Comparison of ENCODE assay signal across 9 cellular contexts in genomic region chr16:12147681-12148479, GRCh38.
A peak's percentile ranks its signal among the peaks of the same experiment; 100 is the strongest.
DNase-seq lines count a peak whose midpoint lies in the region; ATAC-seq and TF ChIP-seq lines count a peak whose summit lies in the region.
"Had no signal": no experiment of that assay in that cellular context is flagged by ENCODE, and none has a peak within 500 bp of the region (broad histone marks: within the 10 kb centered on the region; RNA-seq: fewer than 3 reads in every experiment).

No MANE protein-coding gene starts in this region.

- H3K27ac ChIP-seq in BLaER1 (peak overlapping the region; percentile 92), HUES64 (ENCODE audit: low read depth, low read length) (peak overlapping the region; percentile 84), iPS-20b (ENCODE audit: low read length) (no peak overlapping the region), gastroesophageal sphincter (no peak overlapping the region)

- H3K27me3 ChIP-seq in BLaER1 (no peaks in the 10 kb centered on the region), HUES64 (ENCODE audit: insufficient read depth, low read length) (peaks cover 11% of the 10 kb centered on the region; the same call in 1 of the 2 replicates), iPS-20b (ENCODE audit: insufficient read depth, low read length) (no peaks in the 10 kb centered on the region; the same call in 1 of the 2 replicates), gastroesophageal sphincter (no peaks in the 10 kb centered on the region)

- no peaks in the 10 kb centered on the region for H3K9me3 ChIP-seq in BLaER1
- H3K9me3 ChIP-seq in HUES64 (ENCODE audit: insufficient read depth, low read depth, low read length), result no peaks in the 10 kb centered on the region
- H3K9me3 ChIP-seq in T-helper 17 cell (ENCODE audit: control insufficient read depth, low read length, poor library complexity, severe bottlenecking), result no peaks in the 10 kb centered on the region
- no peaks in the 10 kb centered on the region for H3K9me3 ChIP-seq in iPS-20b (ENCODE audit: insufficient read depth, low read depth, low read length)
- H3K9me3 ChIP-seq in gastroesophageal sphincter, result no peaks in the 10 kb centered on the region

- 29% methylated on average over 14 of the region's 14 CpGs for WGBS in HUES64
- 63 to 65% methylated on average over 13 of the region's 14 CpGs for WGBS in gastroesophageal sphincter (ENCODE audit: low coverage in 1 of 2), 2 donors

- no peak for TF ChIP-seq POLR2A in gastroesophageal sphincter (IDR thresholded peaks at IDR 0.05)

- no peaks in the 10 kb centered on the region for H4K20me1 ChIP-seq in BLaER1

- H3K4me3 ChIP-seq in BLaER1 (peak overlapping the region; percentile 51), HUES64 (ENCODE audit: low read length) (peak overlapping the region; percentile 33), iPS-20b (ENCODE audit: low read length) (peak overlapping the region; percentile 2; the same call in 1 of the 2 replicates), gastroesophageal sphincter (no peak overlapping the region)

- peak overlapping the region; percentile 21 for H3K4me3 Mint-ChIP-seq in T-helper 17 cell
- H3K4me3 Mint-ChIP-seq: dendritic cell treated with granulocyte-macrophage colony-stimulating factor and Interleukin-4, amounts not matched to agents 40 ng/mL and 50 ng/mL, for 4 days had no signal

- H3K27me3 Mint-ChIP-seq in T-helper 17 cell, result no peaks in the 10 kb centered on the region
- H3K27me3 Mint-ChIP-seq: dendritic cell treated with granulocyte-macrophage colony-stimulating factor and Interleukin-4, amounts not matched to agents 40 ng/mL and 50 ng/mL, for 4 days had no signal

- peaks cover 5% of the 10 kb centered on the region for H3K36me3 Mint-ChIP-seq in T-helper 17 cell (ENCODE audit: low read depth)

- TF ChIP-seq CTCF in gastroesophageal sphincter (IDR thresholded peaks at IDR 0.05), result no peak

- H3K4me1 Mint-ChIP-seq in T-helper 17 cell, result peaks cover 14% of the 10 kb centered on the region

- no peak for TF ChIP-seq EP300 in gastroesophageal sphincter (IDR thresholded peaks at IDR 0.05)

- H3K4me1 ChIP-seq in BLaER1, result peaks cover 97% of the 10 kb centered on the region
- H3K4me1 ChIP-seq in HUES64 (ENCODE audit: insufficient read depth, low read length), result peaks cover 20% of the 10 kb centered on the region
- H3K4me1 ChIP-seq in iPS-20b (ENCODE audit: insufficient read depth, low read length), result peaks cover 19% of the 10 kb centered on the region
- H3K4me1 ChIP-seq in gastroesophageal sphincter, result peaks cover 0 to 10% (median 0%) of the 10 kb centered on the region in 3 donors

- no peak overlapping the region for H3K27ac Mint-ChIP-seq in T-helper 17 cell
- H3K27ac Mint-ChIP-seq: dendritic cell treated with granulocyte-macrophage colony-stimulating factor and Interleukin-4, amounts not matched to agents 40 ng/mL and 50 ng/mL, for 4 days had no signal

- no peak for ATAC-seq in T-helper 17 cell
- ATAC-seq in gastroesophageal sphincter, result no peak
- ATAC-seq in GM18498 (IDR thresholded peaks at IDR 0.05; ENCODE audit: unreplicated experiment), result no peak
- no peak for ATAC-seq in HG03097 (IDR thresholded peaks at IDR 0.05; ENCODE audit: low FRiP score, unreplicated experiment)

- H3K9ac ChIP-seq in BLaER1 (peak overlapping the region; percentile 81), HUES64 (ENCODE audit: low read depth, low read length) (peak overlapping the region; percentile 64), iPS-20b (ENCODE audit: low read depth, low read length) (peak overlapping the region; percentile 1; the same call in 1 of the 2 replicates)

- H3K36me3 ChIP-seq in BLaER1 (0 out of 2 replicates have a peak, but pooled peaks cover 7% of the 10 kb centered on the region), HUES64 (ENCODE audit: insufficient read depth, low read length) (no peaks in the 10 kb centered on the region), iPS-20b (ENCODE audit: insufficient read depth, low read depth, low read length) (no peaks in the 10 kb centered on the region), gastroesophageal sphincter (no peaks in the 10 kb centered on the region)

- peak overlapping the region; percentile 83 for H3K4me2 ChIP-seq in BLaER1

- no peak for DNase-seq in T-helper 17 cell
- DNase-seq in T-helper 2 cell, result no peak

Comparison
In these comparisons a context has a peak if more than half of its experiments do, and no peak if none do; other contexts are left out.
1. H3K27ac ChIP-seq: peak in BLaER1 (single experiment) and HUES64 (single experiment); none in iPS-20b (single experiment) and gastroesophageal sphincter (0 of 4).
2. H3K4me3 ChIP-seq: peak in BLaER1 (single experiment), HUES64 (single experiment) and iPS-20b (single experiment); none in gastroesophageal sphincter (0 of 2).
3. H3K9ac ChIP-seq: peak in every context shown above with its lines; median percentile 81 in BLaER1; 64 in HUES64; 1 in iPS-20b.